29 cellular contexts compared by ENCODE assay signal in the genomic region with DNA sequence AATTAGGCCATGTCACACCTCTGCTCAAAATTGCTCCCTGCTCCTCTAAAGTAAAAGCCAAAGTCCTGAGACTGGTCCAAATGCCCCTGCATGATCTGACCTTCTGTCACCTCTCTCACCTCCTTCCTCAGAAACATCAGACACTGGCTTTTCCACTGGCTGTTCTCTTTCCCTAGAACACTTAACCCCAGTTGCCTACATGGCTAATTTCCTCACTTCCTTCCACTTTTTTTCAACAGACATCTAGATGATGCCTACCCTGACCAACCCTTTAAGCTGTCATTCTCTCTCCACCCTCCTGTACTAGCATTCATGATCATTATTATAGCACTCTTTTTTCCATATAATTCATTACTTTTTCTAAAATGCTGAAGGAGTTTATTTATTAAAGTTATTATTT.
"Had no signal": no experiment of that assay in that cellular context is flagged by ENCODE, and none has a peak within 500 bp of the region (broad histone marks: within the 10 kb centered on the region; RNA-seq: fewer than 3 reads in every experiment).

No MANE protein-coding gene starts in this region.

- H3K36me3 Mint-ChIP-seq: activated CD8-positive, alpha-beta memory T cell treated with anti-CD3 and anti-CD28 coated beads, Interleukin-2, amount 10 ng/mL, durations not matched to agents 7 days and 5 days; activated naive CD4-positive, alpha-beta T cell treated with anti-CD3 and anti-CD28 coated beads, Interleukin-2, amount 50 U/mL, for 72 hours; type B pancreatic cell; WTC11 had no signal

- H3K9me3 ChIP-seq: breast epithelium, vagina had no signal

- H3K27ac ChIP-seq: breast epithelium, skin epidermis, vagina had no signal

- H3K4me1 Mint-ChIP-seq: endodermal cell; nephron; stimulated activated memory B cell treated with anti-CD40 and anti-IgM and Interleukin-4, amounts not matched to agents 10 μg/mL and 1 μg/mL and 100 μg/mL, for 72 hours; stimulated activated naive CD8-positive, alpha-beta T cell treated with anti-CD3 and anti-CD28 coated beads, Interleukin-15, amount 100 ng/mL, for 72 hours; WTC11 had no signal

- H3K4me3 Mint-ChIP-seq: activated CD8-positive, alpha-beta memory T cell treated with anti-CD3 and anti-CD28 coated beads, Interleukin-2, amount 10 ng/mL, durations not matched to agents 7 days and 5 days; activated CD8-positive, alpha-beta T cell treated with anti-CD3 and anti-CD28 coated beads, Interleukin-2, amount 10 ng/mL, durations not matched to agents 7 days and 5 days; dendritic cell treated with granulocyte-macrophage colony-stimulating factor and Interleukin-4, amounts not matched to agents 40 ng/mL and 50 ng/mL, for 4 days; endodermal cell; nephron; stimulated activated memory B cell treated with anti-CD40 and anti-IgM and Interleukin-4, amounts not matched to agents 10 μg/mL and 1 μg/mL and 100 μg/mL, for 72 hours; stimulated activated naive CD8-positive, alpha-beta T cell treated with anti-CD3 and anti-CD28 coated beads, Interleukin-15, amount 100 ng/mL, for 72 hours; type B pancreatic cell; WTC11 had no signal

- H3K9me3 Mint-ChIP-seq: activated naive CD4-positive, alpha-beta T cell treated with anti-CD3 and anti-CD28 coated beads, Interleukin-2, amount 50 U/mL, for 72 hours; activated T-helper 2 cell treated with anti-CD3 and anti-CD28 coated beads, Interferon-gamma antibody, Interleukin-2, Interleukin-4, amounts not matched to agents 10 μg/mL and 5 μg/mL and 100 μg/mL, durations not matched to agents 14 hours and 24 hours and 36 hours; dendritic cell treated with granulocyte-macrophage colony-stimulating factor and Interleukin-4, amounts not matched to agents 40 ng/mL and 50 ng/mL, for 4 days; endodermal cell; nephron; stimulated activated memory B cell treated with anti-CD40 and anti-IgM and Interleukin-4, amounts not matched to agents 10 μg/mL and 1 μg/mL and 100 μg/mL, for 72 hours; stimulated activated naive CD8-positive, alpha-beta T cell treated with anti-CD3 and anti-CD28 coated beads, Interleukin-15, amount 100 ng/mL, for 72 hours; type B pancreatic cell; WTC11 had no signal

- H3K4me1 ChIP-seq: breast epithelium, vagina had no signal

- H3K27ac Mint-ChIP-seq: activated CD8-positive, alpha-beta memory T cell treated with anti-CD3 and anti-CD28 coated beads, Interleukin-2, amount 10 ng/mL, durations not matched to agents 7 days and 5 days; activated CD8-positive, alpha-beta T cell treated with anti-CD3 and anti-CD28 coated beads, Interleukin-2, amount 10 ng/mL, durations not matched to agents 7 days and 5 days; activated naive CD4-positive, alpha-beta T cell treated with anti-CD3 and anti-CD28 coated beads, Interleukin-2, amount 50 U/mL, for 72 hours; activated T-helper 2 cell treated with anti-CD3 and anti-CD28 coated beads, Interferon-gamma antibody, Interleukin-2, Interleukin-4, amounts not matched to agents 10 μg/mL and 5 μg/mL and 100 μg/mL, durations not matched to agents 14 hours and 24 hours and 36 hours; dendritic cell treated with granulocyte-macrophage colony-stimulating factor and Interleukin-4, amounts not matched to agents 40 ng/mL and 50 ng/mL, for 4 days; endodermal cell; nephron; stimulated activated memory B cell treated with anti-CD40 and anti-IgM and Interleukin-4, amounts not matched to agents 10 μg/mL and 1 μg/mL and 100 μg/mL, for 72 hours; stimulated activated naive CD8-positive, alpha-beta T cell treated with anti-CD3 and anti-CD28 coated beads, Interleukin-15, amount 100 ng/mL, for 72 hours; type B pancreatic cell; WTC11 had no signal

- H3K4me3 ChIP-seq: breast epithelium, skin epidermis, vagina had no signal

- ATAC-seq: activated CD8-positive, alpha-beta memory T cell treated with anti-CD3 and anti-CD28 coated beads, Interleukin-2, amount 10 ng/mL, durations not matched to agents 7 days and 5 days; activated CD8-positive, alpha-beta T cell treated with anti-CD3 and anti-CD28 coated beads, Interleukin-2, amount 10 ng/mL, durations not matched to agents 7 days and 5 days; activated naive CD4-positive, alpha-beta T cell treated with anti-CD3 and anti-CD28 coated beads, Interleukin-2, amount 50 U/mL, for 72 hours; esophagus mucosa; left cardiac atrium; left ventricle myocardium superior; sciatic nerve; stimulated activated memory B cell treated with anti-CD40 and anti-IgM and Interleukin-4, amounts not matched to agents 10 μg/mL and 1 μg/mL and 100 μg/mL, for 72 hours; stimulated activated naive CD8-positive, alpha-beta T cell treated with anti-CD3 and anti-CD28 coated beads, Interleukin-15, amount 100 ng/mL, for 72 hours; WTC11 had no signal

- H3K36me3 ChIP-seq: breast epithelium, vagina had no signal

- DNase-seq: activated CD4-positive, alpha-beta T cell treated with anti-CD3 and anti-CD28 coated beads for 1 hour; activated CD4-positive, alpha-beta T cell treated with anti-CD3 and anti-CD28 coated beads, Interleukin-2, amount 50 U/mL, for 1 hour; activated CD8-positive, alpha-beta memory T cell treated with anti-CD3 and anti-CD28 coated beads, Interleukin-2, amount 10 ng/mL, durations not matched to agents 7 days and 5 days; activated CD8-positive, alpha-beta T cell treated with anti-CD3 and anti-CD28 coated beads, Interleukin-2, amount 10 ng/mL, durations not matched to agents 7 days and 5 days; activated naive CD4-positive, alpha-beta T cell; activated T-cell treated with anti-CD3 and anti-CD28 coated beads, Interleukin-2, amount 50 U/mL, for 48 hours; central memory CD4-positive, alpha-beta T cell; endodermal cell; foreskin fibroblast; head of caudate nucleus; hippocampal formation; left cardiac atrium; left ventricle myocardium superior; retina; stimulated activated CD4-positive, alpha-beta T cell treated with anti-CD3 and anti-CD28 coated beads, Interleukin-4, amount 100 ng/mL, for 24 hours; stimulated activated naive CD8-positive, alpha-beta T cell treated with anti-CD3 and anti-CD28 coated beads, Interleukin-15, amount 100 ng/mL, for 72 hours; substantia nigra had no signal

- H3K27me3 ChIP-seq: breast epithelium, vagina had no signal

- H3K27me3 Mint-ChIP-seq: dendritic cell treated with granulocyte-macrophage colony-stimulating factor and Interleukin-4, amounts not matched to agents 40 ng/mL and 50 ng/mL, for 4 days; stimulated activated memory B cell treated with anti-CD40 and anti-IgM and Interleukin-4, amounts not matched to agents 10 μg/mL and 1 μg/mL and 100 μg/mL, for 72 hours; stimulated activated naive CD8-positive, alpha-beta T cell treated with anti-CD3 and anti-CD28 coated beads, Interleukin-15, amount 100 ng/mL, for 72 hours had no signal
